22 cellular contexts compared by ENCODE assay signal in the genomic region with DNA sequence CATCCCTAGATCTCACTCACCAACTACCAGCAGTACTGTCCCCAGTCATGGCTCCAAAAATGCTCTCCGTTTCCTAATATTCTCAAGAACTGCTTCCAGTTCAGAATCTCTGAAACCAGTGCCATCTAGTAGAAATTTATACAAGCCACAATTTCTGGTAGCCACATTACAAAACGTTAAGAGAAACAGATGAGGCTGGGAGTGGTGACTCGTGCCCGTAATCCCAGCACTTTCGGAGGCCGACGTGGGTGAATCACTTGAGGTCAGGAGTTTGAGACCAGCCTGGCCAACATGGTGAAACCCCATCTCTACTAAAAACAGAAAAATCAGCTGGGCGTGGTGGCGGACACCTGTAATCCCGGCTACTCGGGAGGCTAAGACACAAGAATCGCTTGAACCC.
"Had no signal": no experiment of that assay in that cellular context is flagged by ENCODE, and none has a peak within 500 bp of the region (broad histone marks: within the 10 kb centered on the region; RNA-seq: fewer than 3 reads in every experiment).

No MANE protein-coding gene starts in this region.

- H3K4me1 Mint-ChIP-seq: naive thymus-derived CD4-positive, alpha-beta T cell; stimulated activated naive B cell treated with anti-CD40 and anti-IgM and Interleukin-4, amounts not matched to agents 10 μg/mL and 1 μg/mL and 100 μg/mL, for 72 hours; stimulated activated naive CD8-positive, alpha-beta T cell treated with anti-CD3 and anti-CD28 coated beads, Interleukin-15, amount 100 ng/mL, for 72 hours had no signal

- H3K4me3 Mint-ChIP-seq: endodermal cell; naive thymus-derived CD4-positive, alpha-beta T cell; nephron progenitor cell; stimulated activated naive B cell treated with anti-CD40 and anti-IgM and Interleukin-4, amounts not matched to agents 10 μg/mL and 1 μg/mL and 100 μg/mL, for 72 hours; stimulated activated naive CD8-positive, alpha-beta T cell treated with anti-CD3 and anti-CD28 coated beads, Interleukin-15, amount 100 ng/mL, for 72 hours had no signal

- H3K27me3 ChIP-seq: gastroesophageal sphincter, right lobe of liver, spleen, testis, transverse colon had no signal

- H3K4me3 ChIP-seq: coronary artery, gastroesophageal sphincter, lung, psoas muscle, right lobe of liver, spleen, testis, transverse colon had no signal

- H3K27ac Mint-ChIP-seq: endodermal cell; naive thymus-derived CD4-positive, alpha-beta T cell; nephron progenitor cell; stimulated activated naive B cell treated with anti-CD40 and anti-IgM and Interleukin-4, amounts not matched to agents 10 μg/mL and 1 μg/mL and 100 μg/mL, for 72 hours; stimulated activated naive CD8-positive, alpha-beta T cell treated with anti-CD3 and anti-CD28 coated beads, Interleukin-15, amount 100 ng/mL, for 72 hours had no signal

- H3K9me3 ChIP-seq: gastroesophageal sphincter, psoas muscle, right lobe of liver, spleen, testis, transverse colon had no signal

- H3K36me3 ChIP-seq: gastroesophageal sphincter, right lobe of liver, spleen, transverse colon had no signal

- H3K9me3 Mint-ChIP-seq: endodermal cell; naive thymus-derived CD4-positive, alpha-beta T cell; nephron progenitor cell; stimulated activated naive B cell treated with anti-CD40 and anti-IgM and Interleukin-4, amounts not matched to agents 10 μg/mL and 1 μg/mL and 100 μg/mL, for 72 hours; stimulated activated naive CD8-positive, alpha-beta T cell treated with anti-CD3 and anti-CD28 coated beads, Interleukin-15, amount 100 ng/mL, for 72 hours had no signal

- H3K27ac ChIP-seq: coronary artery, gastroesophageal sphincter, psoas muscle, right lobe of liver, spleen, testis, transverse colon had no signal

- DNase-seq: effector CD4-positive, alpha-beta T cell; endodermal cell; erythroblast; left colon; left ventricle myocardium superior; mesendoderm; naive thymus-derived CD4-positive, alpha-beta T cell; nephron progenitor cell; psoas muscle; retina; right lobe of liver; spleen; stimulated activated CD4-positive, alpha-beta T cell treated with anti-CD3 and anti-CD28 coated beads, Interleukin-15, amount 100 ng/mL, for 24 hours; stimulated activated CD4-positive, alpha-beta T cell treated with anti-CD3 and anti-CD28 coated beads, Interleukin-1b, Interleukin-23, amount 100 ng/mL, for 48 hours; stimulated activated CD4-positive, alpha-beta T cell treated with anti-CD3 and anti-CD28 coated beads, Interleukin-4, amount 100 ng/mL, for 24 hours; stimulated activated naive B cell treated with anti-CD40 and anti-IgM and Interleukin-4, amounts not matched to agents 10 μg/mL and 1 μg/mL and 100 μg/mL, for 72 hours; stimulated activated naive CD8-positive, alpha-beta T cell treated with anti-CD3 and anti-CD28 coated beads, Interleukin-15, amount 100 ng/mL, for 72 hours; testis; transverse colon had no signal

- H3K36me3 Mint-ChIP-seq: stimulated activated naive B cell treated with anti-CD40 and anti-IgM and Interleukin-4, amounts not matched to agents 10 μg/mL and 1 μg/mL and 100 μg/mL, for 72 hours had no signal

- H3K4me1 ChIP-seq: right lobe of liver had no signal

- H3K27me3 Mint-ChIP-seq: naive thymus-derived CD4-positive, alpha-beta T cell; stimulated activated naive CD8-positive, alpha-beta T cell treated with anti-CD3 and anti-CD28 coated beads, Interleukin-15, amount 100 ng/mL, for 72 hours had no signal
